In the genomic region with DNA sequence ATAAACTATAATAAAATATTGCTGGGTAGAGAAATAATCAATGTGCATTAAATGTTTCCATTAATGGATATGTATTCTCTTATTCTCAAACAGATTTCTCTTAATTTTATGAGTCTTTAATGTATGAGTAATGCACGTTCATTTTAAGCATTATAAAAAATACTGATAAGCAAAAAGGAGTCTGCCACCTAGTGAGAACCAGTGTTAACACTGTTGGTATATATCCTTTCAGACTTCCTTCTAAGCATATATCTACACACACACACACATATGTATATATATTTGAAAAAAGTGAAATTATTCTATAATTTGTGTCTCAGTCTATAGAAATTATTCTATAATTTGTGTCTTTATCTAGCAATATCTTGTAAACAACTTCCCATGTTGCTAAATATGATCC, we compare ENCODE assay signal across 1 cellular context.
TF ChIP-seq lines count a peak whose summit lies in the region.

No MANE protein-coding gene starts in this region.

TF ChIP-seq in HCT116, 20 proteins besides CTCF, POLR2A, EP300 and RAD21 (continued from another document):
- TF ChIP-seq, protein P1, sequence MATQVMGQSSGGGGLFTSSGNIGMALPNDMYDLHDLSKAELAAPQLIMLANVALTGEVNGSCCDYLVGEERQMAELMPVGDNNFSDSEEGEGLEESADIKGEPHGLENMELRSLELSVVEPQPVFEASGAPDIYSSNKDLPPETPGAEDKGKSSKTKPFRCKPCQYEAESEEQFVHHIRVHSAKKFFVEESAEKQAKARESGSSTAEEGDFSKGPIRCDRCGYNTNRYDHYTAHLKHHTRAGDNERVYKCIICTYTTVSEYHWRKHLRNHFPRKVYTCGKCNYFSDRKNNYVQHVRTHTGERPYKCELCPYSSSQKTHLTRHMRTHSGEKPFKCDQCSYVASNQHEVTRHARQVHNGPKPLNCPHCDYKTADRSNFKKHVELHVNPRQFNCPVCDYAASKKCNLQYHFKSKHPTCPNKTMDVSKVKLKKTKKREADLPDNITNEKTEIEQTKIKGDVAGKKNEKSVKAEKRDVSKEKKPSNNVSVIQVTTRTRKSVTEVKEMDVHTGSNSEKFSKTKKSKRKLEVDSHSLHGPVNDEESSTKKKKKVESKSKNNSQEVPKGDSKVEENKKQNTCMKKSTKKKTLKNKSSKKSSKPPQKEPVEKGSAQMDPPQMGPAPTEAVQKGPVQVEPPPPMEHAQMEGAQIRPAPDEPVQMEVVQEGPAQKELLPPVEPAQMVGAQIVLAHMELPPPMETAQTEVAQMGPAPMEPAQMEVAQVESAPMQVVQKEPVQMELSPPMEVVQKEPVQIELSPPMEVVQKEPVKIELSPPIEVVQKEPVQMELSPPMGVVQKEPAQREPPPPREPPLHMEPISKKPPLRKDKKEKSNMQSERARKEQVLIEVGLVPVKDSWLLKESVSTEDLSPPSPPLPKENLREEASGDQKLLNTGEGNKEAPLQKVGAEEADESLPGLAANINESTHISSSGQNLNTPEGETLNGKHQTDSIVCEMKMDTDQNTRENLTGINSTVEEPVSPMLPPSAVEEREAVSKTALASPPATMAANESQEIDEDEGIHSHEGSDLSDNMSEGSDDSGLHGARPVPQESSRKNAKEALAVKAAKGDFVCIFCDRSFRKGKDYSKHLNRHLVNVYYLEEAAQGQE (IDR thresholded peaks at IDR 0.05; ENCODE audit: low read depth) = no peak
